ENCODE assay signal across 16 cellular contexts in the genomic region with DNA sequence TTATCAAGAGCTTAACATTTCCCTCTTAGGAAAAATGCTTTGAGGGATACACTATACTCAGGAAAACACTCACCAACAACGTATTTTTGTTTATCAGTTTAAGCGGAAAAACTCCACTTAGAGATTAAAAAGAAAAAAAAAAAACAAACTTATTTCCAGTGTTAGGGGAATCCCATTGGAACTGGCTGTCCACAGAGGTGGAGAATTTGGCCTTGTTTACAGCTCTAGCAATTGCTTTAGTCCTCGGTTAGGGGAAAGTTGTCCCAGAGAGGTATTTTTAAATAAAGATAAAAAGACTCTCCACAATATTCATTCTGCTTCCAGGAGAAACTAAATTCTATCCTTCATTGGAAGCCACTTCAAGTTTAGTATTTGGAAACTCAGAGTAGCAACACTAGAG.
"Had no signal": no experiment of that assay in that cellular context is flagged by ENCODE, and none has a peak within 500 bp of the region (broad histone marks: within the 10 kb centered on the region; RNA-seq: fewer than 3 reads in every experiment).

No MANE protein-coding gene starts in this region.

- H3K9me3 Mint-ChIP-seq: naive B cell, nephron, type B pancreatic cell had no signal

- H3K4me3 ChIP-seq: dorsolateral prefrontal cortex, left lung, lung had no signal

- H3K36me3 ChIP-seq: left lung, neutrophil had no signal

- H3K4me3 Mint-ChIP-seq: naive B cell, nephron, type B pancreatic cell had no signal

- H3K27ac ChIP-seq: dorsolateral prefrontal cortex, left lung, neutrophil had no signal

- ATAC-seq: left lung had no signal

- H3K9me3 ChIP-seq: left lung, neutrophil had no signal

- H3K27ac Mint-ChIP-seq: naive B cell, nephron, type B pancreatic cell had no signal

- H3K27me3 ChIP-seq: dorsolateral prefrontal cortex, left lung had no signal

- H3K4me1 Mint-ChIP-seq: naive B cell had no signal

- H3K36me3 Mint-ChIP-seq: naive B cell, type B pancreatic cell had no signal

- DNase-seq: cortex of kidney; dorsolateral prefrontal cortex; effector CD8-positive, alpha-beta T cell; foreskin melanocyte; head of caudate nucleus; hippocampal formation; left lung; naive B cell; posterior cingulate gyrus; small intestine; stimulated activated CD4-positive, alpha-beta T cell treated with anti-CD3 and anti-CD28 coated beads, Interleukin-2, amount 100 ng/mL, for 48 hours; stimulated activated naive CD4-positive, alpha-beta T cell treated with Interleukin-2 at 50 U/mL for 16 hours had no signal

- H3K4me1 ChIP-seq: left lung had no signal
